8 cellular contexts compared by ENCODE assay signal in genomic region chr9:127574089-127574921, GRCh38. TPM values are rescaled to one million over a fixed set of nuclear protein-coding genes. Genes with fewer than 3 reads are reported as not detected.
A peak's percentile ranks its signal among the peaks of the same experiment; 100 is the strongest.
DNase-seq lines count a peak whose midpoint lies in the region; ATAC-seq, FAIRE-seq and TF ChIP-seq lines count a peak whose summit lies in the region.

No MANE protein-coding gene starts in this region.

- ATAC-seq in HG03095 (IDR thresholded peaks at IDR 0.05; ENCODE audit: unreplicated experiment): no peak

- H3K27ac ChIP-seq in ACC112 (ENCODE audit: low read depth, low read length) (peak overlapping the region; percentile 93), HEK293 (ENCODE audit: extremely low read depth, low read depth, low read length) (no peak overlapping the region)
- H3K27ac ChIP-seq in CD4-positive, alpha-beta memory T cell (ENCODE audit: low read depth, low read length): no peak overlapping the region

- no peak overlapping the region for H3K4me3 ChIP-seq in ACC112 (ENCODE audit: low read depth, low read length)
- no peak overlapping the region for H3K4me3 ChIP-seq in HEK293 (ENCODE audit: low read depth, low read length)
- no peak overlapping the region for H3K4me3 ChIP-seq in fibroblast of mammary gland (ENCODE audit: control insufficient read depth, low read depth, low read length)
- no peak overlapping the region for H3K4me3 ChIP-seq in CD4-positive, alpha-beta memory T cell (ENCODE audit: low read length in 2 of 2)

- no peaks in the 10 kb centered on the region for H3K9me3 Mint-ChIP-seq in stimulated activated naive CD8-positive, alpha-beta T cell treated with anti-CD3 and anti-CD28 coated beads, Interleukin-15, Interleukin-2, amounts not matched to agents 100 ng/mL and 50 ng/mL, for 24 hours
- no peaks in the 10 kb centered on the region for H3K9me3 Mint-ChIP-seq in CD4-positive, alpha-beta memory T cell

- H3K4me1 ChIP-seq in ACC112 (ENCODE audit: control insufficient read depth, insufficient read depth, low read length, unreplicated experiment): peaks cover 60% of the 10 kb centered on the region
- peaks cover 5% of the 10 kb centered on the region; the same call in 1 of the 2 replicates for H3K4me1 ChIP-seq in HEK293 (ENCODE audit: control insufficient read depth, insufficient read depth, low read length)
- H3K4me1 ChIP-seq in CD4-positive, alpha-beta memory T cell (ENCODE audit: insufficient read depth, low read length): peaks cover 25% of the 10 kb centered on the region

- CTCF ChIA-PET in HEK293 (lab: Yijun Ruan, JAX): interaction anchor here (0.8 to 1.1 kb wide), 2 partner anchors 10 to 11 kb away, joined by 3 to 6 read pairs; no protein-coding TSS in a partner anchor
- CTCF ChIA-PET in CD4-positive, alpha-beta memory T cell (lab: Charles Lee; ENCODE audit: partially characterized antibody): interaction anchor here (1.2 to 1.9 kb wide), 3 partner anchors 11 to 48 kb away, joined by 3 to 10 read pairs (median 5); no protein-coding TSS in a partner anchor

- H3K36me3 ChIP-seq in ACC112 (ENCODE audit: insufficient read depth, low read length) (no peaks in the 10 kb centered on the region), HEK293 (ENCODE audit: control insufficient read depth in 2 of 2, insufficient read depth in 1 of 2, low read length in 2 of 2) (no peaks in the 10 kb centered on the region)
- no peaks in the 10 kb centered on the region for H3K36me3 ChIP-seq in CD4-positive, alpha-beta memory T cell (ENCODE audit: insufficient read depth, low read length)

- peaks cover 54% of the 10 kb centered on the region for H3K4me1 Mint-ChIP-seq in stimulated activated naive CD8-positive, alpha-beta T cell treated with anti-CD3 and anti-CD28 coated beads, Interleukin-15, Interleukin-2, amounts not matched to agents 100 ng/mL and 50 ng/mL, for 24 hours (ENCODE audit: low read depth)
- H3K4me1 Mint-ChIP-seq in CD4-positive, alpha-beta memory T cell: peaks cover 18 to 23% (median 21%) of the 10 kb centered on the region in 4 donors

- H3K9me3 ChIP-seq in HEK293 (ENCODE audit: control insufficient read depth, insufficient read depth, low read depth, low read length): no peaks in the 10 kb centered on the region
- no peaks in the 10 kb centered on the region for H3K9me3 ChIP-seq in CD4-positive, alpha-beta memory T cell (ENCODE audit: control insufficient read depth in 1 of 2, low read length in 2 of 2)

- DNase-seq in SHP77 treated with DMSO at 0.1 percent for 48 hours (lab: John Stamatoyannopoulos, UW) (peak; percentile 93), fibroblast of mammary gland (ENCODE audit: low read depth) (peak; percentile 51), D721Med (ENCODE audit: insufficient read length, low spot score) (no peak)
- DNase-seq in CD4-positive, alpha-beta memory T cell: no peak

- no peaks in the 10 kb centered on the region for H3K36me3 Mint-ChIP-seq in stimulated activated naive CD8-positive, alpha-beta T cell treated with anti-CD3 and anti-CD28 coated beads, Interleukin-15, Interleukin-2, amounts not matched to agents 100 ng/mL and 50 ng/mL, for 24 hours (ENCODE audit: low read depth)
- peaks cover 0 to 2% of the 10 kb centered on the region in 2 donors for H3K36me3 Mint-ChIP-seq in CD4-positive, alpha-beta memory T cell

- no peaks in the 10 kb centered on the region for H3K27me3 ChIP-seq in ACC112 (ENCODE audit: insufficient read depth, low read length)
- no peaks in the 10 kb centered on the region for H3K27me3 ChIP-seq in CD4-positive, alpha-beta memory T cell (ENCODE audit: insufficient read depth, low read length)

- TF ChIP-seq CTCF in HEK293 (tag by site-specific recombination; IDR thresholded peaks at IDR 0.05): no peak
- TF ChIP-seq CTCF in fibroblast of mammary gland (conservative IDR thresholded peaks at IDR 0.05; ENCODE audit: control insufficient read depth, insufficient read depth, low read depth, low read length): no peak
- no peak for TF ChIP-seq CTCF in D721Med (IDR thresholded peaks at IDR 0.05; ENCODE audit: insufficient read depth, missing control alignments)

- H3K27ac Mint-ChIP-seq in stimulated activated naive CD8-positive, alpha-beta T cell treated with anti-CD3 and anti-CD28 coated beads, Interleukin-15, Interleukin-2, amounts not matched to agents 100 ng/mL and 50 ng/mL, for 24 hours: peak overlapping the region; percentile 74
- H3K27ac Mint-ChIP-seq in CD4-positive, alpha-beta memory T cell: no peak overlapping the region

- intact Hi-C loops in CD4-positive, alpha-beta memory T cell (cut with micrococcal nuclease): no loop called here

- no peaks in the 10 kb centered on the region for H3K27me3 Mint-ChIP-seq in stimulated activated naive CD8-positive, alpha-beta T cell treated with anti-CD3 and anti-CD28 coated beads, Interleukin-15, Interleukin-2, amounts not matched to agents 100 ng/mL and 50 ng/mL, for 24 hours
- no peaks in the 10 kb centered on the region for H3K27me3 Mint-ChIP-seq in CD4-positive, alpha-beta memory T cell

- FAIRE-seq in D721Med (lab: Jason Lieb, UNC): no peak

- POLR2A ChIA-PET in HEK293 (lab: Yijun Ruan, JAX): no interaction called here
- POLR2A ChIA-PET in CD4-positive, alpha-beta memory T cell (lab: Charles Lee; ENCODE audit: partially characterized antibody): no interaction called here

- H2AFZ ChIP-seq in ACC112 (ENCODE audit: low read length, unreplicated experiment): no peak overlapping the region

- H3K79me2 ChIP-seq in ACC112 (ENCODE audit: control insufficient read depth, insufficient read depth, low read length, unreplicated experiment): peaks cover 12% of the 10 kb centered on the region

- peak overlapping the region; percentile 32 for H3K4me3 Mint-ChIP-seq in stimulated activated naive CD8-positive, alpha-beta T cell treated with anti-CD3 and anti-CD28 coated beads, Interleukin-15, Interleukin-2, amounts not matched to agents 100 ng/mL and 50 ng/mL, for 24 hours
- H3K4me3 Mint-ChIP-seq in CD4-positive, alpha-beta memory T cell: no peak overlapping the region

TF ChIP-seq in HEK293, 187 proteins besides CTCF, POLR2A, EP300 and RAD21 (continues in another document):
- TF ChIP-seq ATF2 (tag by site-specific recombination; IDR thresholded peaks at IDR 0.05; ENCODE audit: low read depth): no peak
- no peak for TF ChIP-seq HIC1 (tag by site-specific recombination; IDR thresholded peaks at IDR 0.05)
- no peak for TF ChIP-seq SETDB1 (IDR thresholded peaks at IDR 0.05; ENCODE audit: insufficient read length, low read length)
- no peak for TF ChIP-seq GLI2 (tag by site-specific recombination; IDR thresholded peaks at IDR 0.05; ENCODE audit: borderline replicate concordance, low read depth)
- TF ChIP-seq ZNF791 (tag by site-specific recombination; IDR thresholded peaks at IDR 0.05): no peak
- no peak for TF ChIP-seq ZNF76 (tag by site-specific recombination; IDR thresholded peaks at IDR 0.05; ENCODE audit: borderline replicate concordance, low read depth)
- no peak for TF ChIP-seq PATZ1 (tag by site-specific recombination; IDR thresholded peaks at IDR 0.05)
- TF ChIP-seq ZNF785 (tag by site-specific recombination; IDR thresholded peaks at IDR 0.05): no peak
- TF ChIP-seq ZNF112 (tag by site-specific recombination; IDR thresholded peaks at IDR 0.05): no peak
- peak; percentile 55 for TF ChIP-seq ZBTB20 (tag by site-specific recombination; IDR thresholded peaks at IDR 0.05)
- TF ChIP-seq ZNF473 (tag by site-specific recombination; IDR thresholded peaks at IDR 0.05): no peak
- TF ChIP-seq ZFHX2 (tag by site-specific recombination; conservative IDR thresholded peaks at IDR 0.05): peak; percentile 94
- no peak for TF ChIP-seq ZNF133 (tag by site-specific recombination; IDR thresholded peaks at IDR 0.05)
- no peak for TF ChIP-seq ZNF423 (tag by site-specific recombination; IDR thresholded peaks at IDR 0.05)

RNA-seq across cellular contexts. Expression of gene STXBP1, which starts 37.8 kb away (rescaled TPM):
- total RNA-seq in CD4-positive, alpha-beta memory T cell: 10 to 100 TPM; 19.9 to 20.9 TPM
- polyA plus RNA-seq in CD4-positive, alpha-beta memory T cell: 1 to 10 TPM; 4.8 to 5.5 TPM

Comparison
In these comparisons a context has a peak if more than half of its experiments do, and no peak if none do; other contexts are left out.
1. DNase-seq: peak in SHP77 treated with DMSO at 0.1 percent for 48 hours (single experiment) and fibroblast of mammary gland (single experiment); none in D721Med (single experiment) and CD4-positive, alpha-beta memory T cell (0 of 5).